Comparison of ENCODE assay signal across 24 cellular contexts in genomic region chr17:2898255-2898926, GRCh38.
DNase-seq lines count a peak whose midpoint lies in the region; ATAC-seq, FAIRE-seq and TF ChIP-seq lines count a peak whose summit lies in the region.
"Had no signal": no experiment of that assay in that cellular context is flagged by ENCODE, and none has a peak within 500 bp of the region (broad histone marks: within the 10 kb centered on the region; RNA-seq: fewer than 3 reads in every experiment).

No MANE protein-coding gene starts in this region.

- peaks cover 23% of the 10 kb centered on the region for H3K36me3 Mint-ChIP-seq in endodermal cell (ENCODE audit: low read depth)
- no peaks in the 10 kb centered on the region for H3K36me3 Mint-ChIP-seq in activated naive CD8-positive, alpha-beta T cell treated with anti-CD3 and anti-CD28 coated beads for 36 hours

- no peaks in the 10 kb centered on the region for H3K36me3 ChIP-seq in HEK293 (ENCODE audit: control insufficient read depth in 2 of 2, insufficient read depth in 1 of 2, low read length in 2 of 2)
- H3K36me3 ChIP-seq in endodermal cell (ENCODE audit: control insufficient read depth, insufficient read depth, low read length), result no peaks in the 10 kb centered on the region
- H3K36me3 ChIP-seq: esophagus muscularis mucosa had no signal

- peak; percentile 11 to 40; a peak in 2 of 6 replicates for ATAC-seq in A549
- ATAC-seq in HG02642 (IDR thresholded peaks at IDR 0.05; ENCODE audit: poor library complexity, unreplicated experiment), result no peak
- ATAC-seq: left lobe of liver, Right ventricle myocardium inferior had no signal

- peaks cover 5% of the 10 kb centered on the region for H3K9me3 Mint-ChIP-seq in endodermal cell
- no peaks in the 10 kb centered on the region for H3K9me3 Mint-ChIP-seq in activated naive CD8-positive, alpha-beta T cell treated with anti-CD3 and anti-CD28 coated beads for 36 hours
- H3K9me3 Mint-ChIP-seq: activated CD4-positive, alpha-beta memory T cell treated with anti-CD3 and anti-CD28 coated beads for 36 hours; CD4-positive, alpha-beta T cell had no signal

- no peaks in the 10 kb centered on the region for H3K27me3 Mint-ChIP-seq in endodermal cell (ENCODE audit: insufficient read depth)
- no peaks in the 10 kb centered on the region for H3K27me3 Mint-ChIP-seq in activated naive CD8-positive, alpha-beta T cell treated with anti-CD3 and anti-CD28 coated beads for 36 hours
- H3K27me3 Mint-ChIP-seq: activated CD4-positive, alpha-beta memory T cell treated with anti-CD3 and anti-CD28 coated beads for 36 hours; CD4-positive, alpha-beta T cell had no signal

- H3K4me2 ChIP-seq in A549, result no peak overlapping the region

- 77% methylated on average over 15 of the region's 15 CpGs for WGBS in A549 (ENCODE audit: missing lambda C conversion rate)
- WGBS in endodermal cell (ENCODE audit: insufficient coverage in 1 of 2, insufficient read length in 1 of 2), 2 experiments, result 89 to 93% methylated on average over 14 to 15 of the region's 15 CpGs

- peaks cover 9% of the 10 kb centered on the region for H3K4me1 Mint-ChIP-seq in endodermal cell
- H3K4me1 Mint-ChIP-seq in activated naive CD8-positive, alpha-beta T cell treated with anti-CD3 and anti-CD28 coated beads for 36 hours, result no peaks in the 10 kb centered on the region

- no peak overlapping the region for H3K4me3 Mint-ChIP-seq in endodermal cell
- H3K4me3 Mint-ChIP-seq in activated naive CD8-positive, alpha-beta T cell treated with anti-CD3 and anti-CD28 coated beads for 36 hours, result no peak overlapping the region
- H3K4me3 Mint-ChIP-seq: activated CD4-positive, alpha-beta memory T cell treated with anti-CD3 and anti-CD28 coated beads for 36 hours; CD4-positive, alpha-beta T cell had no signal

- FAIRE-seq in A549 (lab: Jason Lieb, UNC), result no peak

- DNase-seq in A549 (ENCODE audit: low read depth in 1 of 2, low spot score in 1 of 2) (no peak), NCI-H510A (lab: John Stamatoyannopoulos, UW) (peak; percentile 65), endodermal cell (no peak), GM13976 (ENCODE audit: low spot score) (no peak)
- DNase-seq in activated naive CD8-positive, alpha-beta T cell treated with anti-CD3 and anti-CD28 coated beads for 36 hours, result no peak
- DNase-seq in activated CD8-positive, alpha-beta memory T cell treated with anti-CD3 and anti-CD28 coated beads, Interleukin-2, amount 50 U/mL, for 48 hours, result no peak
- DNase-seq: activated CD4-positive, alpha-beta memory T cell treated with anti-CD3 and anti-CD28 coated beads for 36 hours; activated naive CD4-positive, alpha-beta T cell treated with Interleukin-2 at 50 U/mL for 16 hours; activated T-cell treated with anti-CD3 and anti-CD28 coated beads, Interleukin-2, amount 50 U/mL, for 1 hour; anterior cingulate cortex; CD4-positive, alpha-beta T cell; central memory CD4-positive, alpha-beta T cell; EL; Karpas-422; midbrain; NCI-H1092; NCI-H446 treated with DMSO at 0.1 percent for 48 hours; spleen; T-helper 1 cell had no signal

- H3K4me1 ChIP-seq in A549, result peaks cover 11% of the 10 kb centered on the region; the same call in 2 of the 3 replicates
- H3K4me1 ChIP-seq in HEK293 (ENCODE audit: control insufficient read depth, insufficient read depth, low read length), result no peaks in the 10 kb centered on the region
- no peaks in the 10 kb centered on the region for H3K4me1 ChIP-seq in endodermal cell (ENCODE audit: control insufficient read depth, insufficient read depth, low read length)
- H3K4me1 ChIP-seq: spleen had no signal

- TF ChIP-seq POLR2A in A549 (IDR thresholded peaks at IDR 0.05; ENCODE audit: low read length), result no peak

- TF ChIP-seq CTCF in A549 (IDR thresholded peaks at IDR 0.05) (no peak), HEK293 (tag by site-specific recombination; IDR thresholded peaks at IDR 0.05) (no peak), endodermal cell (conservative IDR thresholded peaks at IDR 0.05) (no peak), GM13976 (IDR thresholded peaks at IDR 0.05; ENCODE audit: borderline replicate concordance, control extremely low read depth, extremely low read depth, insufficient read depth, missing control alignments) (no peak)

- POLR2A ChIA-PET in A549 (lab: Yijun Ruan, JAX), result no interaction called here
- POLR2A ChIA-PET in HEK293 (lab: Yijun Ruan, JAX), result no interaction called here

- H3K27ac Mint-ChIP-seq in endodermal cell, result peak overlapping the region; percentile 56
- H3K27ac Mint-ChIP-seq in activated naive CD8-positive, alpha-beta T cell treated with anti-CD3 and anti-CD28 coated beads for 36 hours, result no peak overlapping the region
- H3K27ac Mint-ChIP-seq: activated CD4-positive, alpha-beta memory T cell treated with anti-CD3 and anti-CD28 coated beads for 36 hours; CD4-positive, alpha-beta T cell had no signal

- no peak overlapping the region for H3K27ac ChIP-seq in A549
- H3K27ac ChIP-seq in HEK293 (ENCODE audit: extremely low read depth, low read depth, low read length), result no peak overlapping the region
- H3K27ac ChIP-seq in endodermal cell (ENCODE audit: low read depth, low read length), result no peak overlapping the region
- H3K27ac ChIP-seq: esophagus muscularis mucosa, spleen had no signal

- TF ChIP-seq EP300 in A549 (IDR thresholded peaks at IDR 0.05), result no peak

- H3K9me3 ChIP-seq in A549, result no peaks in the 10 kb centered on the region
- no peaks in the 10 kb centered on the region for H3K9me3 ChIP-seq in HEK293 (ENCODE audit: control insufficient read depth, insufficient read depth, low read depth, low read length)
- no peaks in the 10 kb centered on the region for H3K9me3 ChIP-seq in endodermal cell (ENCODE audit: control insufficient read depth, low read length)
- H3K9me3 ChIP-seq: spleen had no signal

- no peak for TF ChIP-seq RAD21 in A549 (conservative IDR thresholded peaks at IDR 0.05 in 1 of 2, IDR thresholded peaks at IDR 0.05 in 1 of 2)

- CTCF ChIA-PET in A549 (lab: Yijun Ruan, JAX) (interaction anchor here (0.9 to 1.1 kb wide), 3 partner anchors 10 to 50 kb away, joined by 3 to 4 read pairs (median 3); no protein-coding TSS in a partner anchor), HEK293 (lab: Yijun Ruan, JAX) (interaction anchor here (1.1 to 1.2 kb wide), 2 partner anchors 12 to 50 kb away, joined by 3 read pairs; no protein-coding TSS in a partner anchor)

- in situ Hi-C loops in GM13976 (cut with MboI; ENCODE audit: low sequenced_read_pairs, unreplicated experiment), result no loop called here

- H3K27me3 ChIP-seq in endodermal cell (ENCODE audit: control insufficient read depth, insufficient read depth, low read length, poor library complexity, severe bottlenecking), result no peaks in the 10 kb centered on the region
- H3K27me3 ChIP-seq: esophagus muscularis mucosa had no signal

- no peak overlapping the region for H3K4me3 ChIP-seq in A549
- no peak overlapping the region for H3K4me3 ChIP-seq in HEK293 (ENCODE audit: low read depth, low read length)
- no peak overlapping the region for H3K4me3 ChIP-seq in endodermal cell (ENCODE audit: low read length)
- H3K4me3 ChIP-seq: esophagus muscularis mucosa, spleen had no signal

- no peak overlapping the region for H3K9ac ChIP-seq in endodermal cell (ENCODE audit: extremely low read depth, low read length, poor library complexity, severe bottlenecking)

TF ChIP-seq in A549, 52 proteins besides CTCF, POLR2A, EP300 and RAD21 (continues in another document):
- TF ChIP-seq ESRRA (IDR thresholded peaks at IDR 0.05; ENCODE audit: borderline replicate concordance, low read length) (no peak), MAFK (IDR thresholded peaks at IDR 0.05; ENCODE audit: partially characterized antibody) (no peak), SMC3 (IDR thresholded peaks at IDR 0.05) (no peak)

TF ChIP-seq in HEK293, 187 proteins besides CTCF, POLR2A, EP300 and RAD21:
- TF ChIP-seq ZNF701 (tag by site-specific recombination; IDR thresholded peaks at IDR 0.05) (no peak), ZNF830 (tag by site-specific recombination; IDR thresholded peaks at IDR 0.05; ENCODE audit: low read depth) (no peak), SCRT2 (tag by site-specific recombination; IDR thresholded peaks at IDR 0.05) (peak; percentile 46), ZNF626 (tag by site-specific recombination; IDR thresholded peaks at IDR 0.05) (no peak), ZNF768 (tag by site-specific recombination; IDR thresholded peaks at IDR 0.05) (no peak), PBX3 (CRISPR knock-in tag; IDR thresholded peaks at IDR 0.05) (no peak)
